ENCODE assay signal across 8 cellular contexts in genomic region chr5:91281409-91281808, GRCh38.
DNase-seq lines count a peak whose midpoint lies in the region; ATAC-seq and TF ChIP-seq lines count a peak whose summit lies in the region.

No MANE protein-coding gene starts in this region.

- TF ChIP-seq RAD21 in liver (IDR thresholded peaks at IDR 0.05) = no peak

- H3K9me3 ChIP-seq in left ventricle myocardium inferior (replicated peaks) (no peaks in the 10 kb centered on the region), liver (ENCODE audit: control insufficient read depth in 4 of 4, low read length in 3 of 4) (no peaks in the 10 kb centered on the region), body of pancreas (no peaks in the 10 kb centered on the region)

- intact Hi-C loops in left ventricle myocardium inferior (cut with micrococcal nuclease) (loop anchor here (10.0 kb wide), 1 partner anchor 167 kb away; no protein-coding TSS in a partner anchor), left cardiac atrium (cut with DNase I) (loop anchor here in 1 of 2 donors (2.0 to 10.0 kb wide), 2 partner anchors 101 to 167 kb away; partner anchors contain the start of gene ARRDC3), body of pancreas (cut with DNase I) (no loop called here)

- TF ChIP-seq POLR2A in body of pancreas (IDR thresholded peaks at IDR 0.05) = no peak

- H3K4me1 ChIP-seq in left ventricle myocardium inferior (peaks cover 19% of the 10 kb centered on the region), liver (ENCODE audit: control insufficient read depth in 4 of 4, insufficient read depth in 4 of 4, low read length in 3 of 4) (peaks cover 0 to 6% (median under 1%) of the 10 kb centered on the region in 4 donors), urinary bladder (ENCODE audit: insufficient read depth) (no peaks in the 10 kb centered on the region), body of pancreas (peaks cover 20% of the 10 kb centered on the region)

- H3K9ac ChIP-seq in liver (ENCODE audit: low read depth in 1 of 2, low read length in 2 of 2) = no peak overlapping the region

- H3K27me3 ChIP-seq in left ventricle myocardium inferior (ENCODE audit: low read depth) = no peaks in the 10 kb centered on the region
- H3K27me3 ChIP-seq in liver (ENCODE audit: control insufficient read depth in 4 of 4, insufficient read depth in 4 of 4, low read length in 3 of 4) = no peaks in the 10 kb centered on the region
- no peaks in the 10 kb centered on the region for H3K27me3 ChIP-seq in body of pancreas

- ATAC-seq in left cardiac atrium = no peak
- ATAC-seq in GM21447 (IDR thresholded peaks at IDR 0.05; ENCODE audit: unreplicated experiment) = no peak
- no peak for ATAC-seq in body of pancreas

- DNase-seq in left ventricle myocardium inferior (no peak), left cardiac atrium (no peak), amniotic epithelial cell (ENCODE audit: low read depth) (peak; percentile 56), GM20000 (ENCODE audit: low spot score) (no peak), body of pancreas (no peak)

- 81% methylated on average over 5 of the region's 5 CpGs for WGBS in liver
- 61% methylated on average over 5 of the region's 5 CpGs for WGBS in urinary bladder
- 42 to 49% methylated on average over 5 of the region's 5 CpGs for whole genome bisulfite sequencing in body of pancreas, 2 donors

- no peak overlapping the region for H3K4me3 ChIP-seq in left ventricle myocardium inferior
- no peak overlapping the region for H3K4me3 ChIP-seq in liver (ENCODE audit: low read depth in 1 of 3, low read length in 3 of 3)
- no peak overlapping the region for H3K4me3 ChIP-seq in urinary bladder (ENCODE audit: low read depth, low read length)
- no peak overlapping the region for H3K4me3 ChIP-seq in body of pancreas

- H3K36me3 ChIP-seq in left ventricle myocardium inferior (no peaks in the 10 kb centered on the region), liver (ENCODE audit: control insufficient read depth in 4 of 4, insufficient read depth in 3 of 4, low read depth in 1 of 4, low read length in 3 of 4) (no peaks in the 10 kb centered on the region), urinary bladder (ENCODE audit: insufficient read depth) (no peaks in the 10 kb centered on the region), body of pancreas (replicated peaks in 1 of 2; ENCODE audit: insufficient read depth in 1 of 2, low read depth in 2 of 2) (no peaks in the 10 kb centered on the region)

- TF ChIP-seq CTCF in left ventricle myocardium inferior (IDR thresholded peaks at IDR 0.05; ENCODE audit: borderline replicate concordance) (no peak), liver (IDR thresholded peaks at IDR 0.05; ENCODE audit: low read depth, low read length, missing input control) (no peak), GM20000 (IDR thresholded peaks at IDR 0.05; ENCODE audit: extremely low read depth, missing control alignments) (no peak), body of pancreas (IDR thresholded peaks at IDR 0.05) (no peak)

- peak overlapping the region; percentile 94 for H3K27ac ChIP-seq in left ventricle myocardium inferior (replicated peaks)
- H3K27ac ChIP-seq in liver (ENCODE audit: low read depth in 1 of 2, low read length in 2 of 2) = peak overlapping the region; percentile 96 to 98
- H3K27ac ChIP-seq in urinary bladder (ENCODE audit: low read depth) = peak overlapping the region; percentile 38
- peak overlapping the region in 2 of 4 donors; percentile 93 to 95 for H3K27ac ChIP-seq in body of pancreas

TF ChIP-seq in liver, 16 proteins besides CTCF, POLR2A, EP300 and RAD21:
- TF ChIP-seq TAF1 (conservative IDR thresholded peaks at IDR 0.05) = no peak
- TF ChIP-seq GABPA (IDR thresholded peaks at IDR 0.05 in 1 of 2, conservative IDR thresholded peaks at IDR 0.05 in 1 of 2) = no peak
- no peak for TF ChIP-seq ZBTB33 (IDR thresholded peaks at IDR 0.05)
- no peak for TF ChIP-seq ATF3 (IDR thresholded peaks at IDR 0.05)
- no peak for TF ChIP-seq FOXA1 (IDR thresholded peaks at IDR 0.05)
- TF ChIP-seq MAX (IDR thresholded peaks at IDR 0.05) = no peak
- TF ChIP-seq FOXA2 (IDR thresholded peaks at IDR 0.05) = no peak
- no peak for TF ChIP-seq HNF4G (IDR thresholded peaks at IDR 0.05)
- no peak for TF ChIP-seq SP1 (IDR thresholded peaks at IDR 0.05)
- TF ChIP-seq REST (IDR thresholded peaks at IDR 0.05) = no peak
- no peak for TF ChIP-seq JUND (IDR thresholded peaks at IDR 0.05)
